Comparison of ENCODE assay signal across 22 cellular contexts in the genomic region with DNA sequence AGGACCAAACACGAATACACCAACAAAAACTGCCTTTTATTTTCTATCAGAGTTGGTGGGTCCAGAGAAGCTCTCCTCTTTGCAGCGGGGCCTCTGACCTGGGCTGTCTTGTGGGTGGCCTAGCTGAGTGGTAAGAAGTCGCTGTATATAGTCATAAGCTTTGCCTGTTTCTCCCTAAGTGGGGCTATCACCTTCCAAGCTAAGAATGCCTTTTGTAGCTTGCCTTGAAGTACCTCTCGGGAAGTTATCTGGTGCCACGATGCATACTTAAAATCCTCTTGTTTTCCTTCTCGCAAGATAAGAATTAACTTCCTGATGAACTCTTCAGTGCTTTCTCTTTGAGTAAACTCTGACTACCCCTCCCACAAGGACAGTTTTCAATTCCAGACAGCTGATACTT.
DNase-seq lines count a peak whose midpoint lies in the region; ATAC-seq, FAIRE-seq and TF ChIP-seq lines count a peak whose summit lies in the region.
"Had no signal": no experiment of that assay in that cellular context is flagged by ENCODE, and none has a peak within 500 bp of the region (broad histone marks: within the 10 kb centered on the region; RNA-seq: fewer than 3 reads in every experiment).

No MANE protein-coding gene starts in this region.

- FAIRE-seq in kidney (lab: Jason Lieb, UNC): no peak
- FAIRE-seq: A204.1, G401.6, GM12892, H1 had no signal

- H3K4me1 ChIP-seq in lower lobe of right lung (no peaks in the 10 kb centered on the region), upper lobe of right lung (no peaks in the 10 kb centered on the region), kidney (ENCODE audit: control insufficient read depth in 1 of 2, insufficient read depth in 1 of 2, low read depth in 1 of 2, low read length in 2 of 2) (no peaks in the 10 kb centered on the region)
- H3K4me1 ChIP-seq: BLaER1, Caco-2 had no signal

- H3K4me3 ChIP-seq in lower lobe of right lung: no peak overlapping the region
- H3K4me3 ChIP-seq in upper lobe of right lung: no peak overlapping the region
- no peak overlapping the region for H3K4me3 ChIP-seq in kidney (ENCODE audit: low read length in 2 of 2)
- H3K4me3 ChIP-seq: BLaER1, GM23248 had no signal

- H3K9me3 ChIP-seq in lower lobe of right lung (no peaks in the 10 kb centered on the region), upper lobe of right lung (no peaks in the 10 kb centered on the region), kidney (ENCODE audit: control insufficient read depth in 1 of 2, low read length in 2 of 2) (peaks cover 0 to 4% of the 10 kb centered on the region in 2 donors)
- H3K9me3 ChIP-seq: BLaER1, Caco-2 had no signal

- H3K27me3 ChIP-seq in lower lobe of right lung (ENCODE audit: low read depth): no peaks in the 10 kb centered on the region
- no peaks in the 10 kb centered on the region for H3K27me3 ChIP-seq in upper lobe of right lung
- H3K27me3 ChIP-seq: BLaER1 had no signal

- peak; percentile 27 for DNase-seq in OCI-M1 (lab: John Stamatoyannopoulos, UW)
- DNase-seq in lower lobe of right lung: no peak
- DNase-seq in upper lobe of right lung: no peak
- DNase-seq in kidney: no peak
- DNase-seq in stimulated activated naive CD8-positive, alpha-beta T cell treated with anti-CD3 and anti-CD28 coated beads, Interleukin-15, Interleukin-2, amounts not matched to agents 100 U/mL and 50 U/mL, for 24 hours: no peak
- DNase-seq: Caco-2; CD4-positive, CD25-positive, alpha-beta regulatory T cell; CD8-positive, alpha-beta T cell; DMS153; DND-41; GM23248; H7; HCEC 1CT had no signal

- ATAC-seq in HG02870 (IDR thresholded peaks at IDR 0.05; ENCODE audit: unreplicated experiment): peak; percentile 40
- ATAC-seq in lower lobe of right lung: peak; percentile 35 to 42
- ATAC-seq in upper lobe of right lung: peak; percentile 68
- ATAC-seq in GM21360 (IDR thresholded peaks at IDR 0.05; ENCODE audit: unreplicated experiment): no peak
- ATAC-seq in stimulated activated naive CD8-positive, alpha-beta T cell treated with anti-CD3 and anti-CD28 coated beads, Interleukin-15, Interleukin-2, amounts not matched to agents 100 U/mL and 50 U/mL, for 24 hours: no peak
- ATAC-seq: CD8-positive, alpha-beta T cell had no signal

- H3K27ac ChIP-seq in lower lobe of right lung: no peak overlapping the region
- H3K27ac ChIP-seq in upper lobe of right lung: no peak overlapping the region
- H3K27ac ChIP-seq in kidney (ENCODE audit: low read depth in 2 of 2, low read length in 2 of 2): no peak overlapping the region
- H3K27ac ChIP-seq: 22Rv1, BLaER1, C4-2B, GM23248 had no signal

- TF ChIP-seq CTCF in lower lobe of right lung (IDR thresholded peaks at IDR 0.05): no peak
- TF ChIP-seq CTCF in upper lobe of right lung (IDR thresholded peaks at IDR 0.05): no peak
- TF ChIP-seq CTCF in kidney (IDR thresholded peaks at IDR 0.05; ENCODE audit: borderline replicate concordance, extremely low read depth, insufficient read depth): no peak

- H3K36me3 ChIP-seq in lower lobe of right lung: no peaks in the 10 kb centered on the region
- no peaks in the 10 kb centered on the region for H3K36me3 ChIP-seq in upper lobe of right lung
- no peaks in the 10 kb centered on the region for H3K36me3 ChIP-seq in kidney (ENCODE audit: control insufficient read depth in 1 of 2, insufficient read depth in 2 of 2, low read length in 2 of 2)
- H3K36me3 ChIP-seq: BLaER1 had no signal

- no peak overlapping the region for H3K9ac ChIP-seq in kidney (ENCODE audit: low read length in 2 of 2)
- H3K9ac ChIP-seq: BLaER1, GM23248 had no signal

- intact Hi-C loops in lower lobe of right lung (cut with DNase I): no loop called here
- intact Hi-C loops in upper lobe of right lung (cut with DNase I): no loop called here
- intact Hi-C loops in kidney (cut with DNase I): no loop called here

Comparison
In these comparisons a context has a peak if more than half of its experiments do, and no peak if none do; other contexts are left out.
1. ATAC-seq: peak in HG02870 (single experiment), lower lobe of right lung (2 of 2) and upper lobe of right lung (single experiment); none in GM21360 (single experiment) and stimulated activated naive CD8-positive, alpha-beta T cell treated with anti-CD3 and anti-CD28 coated beads, Interleukin-15, Interleukin-2, amounts not matched to agents 100 U/mL and 50 U/mL, for 24 hours (single experiment).